8 cellular contexts compared by ENCODE assay signal in genomic region chr13:40221460-40222201, GRCh38.
A peak's percentile ranks its signal among the peaks of the same experiment; 100 is the strongest.
DNase-seq lines count a peak whose midpoint lies in the region; ATAC-seq and TF ChIP-seq lines count a peak whose summit lies in the region.

No MANE protein-coding gene starts in this region.

- intact Hi-C loops in psoas muscle (cut with DNase I) = loop anchor here in 1 of 2 donors (10.0 kb wide), 1 partner anchor 147 kb away; no protein-coding TSS in a partner anchor

- no peaks in the 10 kb centered on the region for H3K27me3 ChIP-seq in psoas muscle (ENCODE audit: insufficient read depth in 3 of 3, low read length in 2 of 3)

- POLR2A ChIA-PET in RWPE1 (lab: Yijun Ruan, JAX; ENCODE audit: low non-redundant PET) = no interaction called here

- peaks cover 17% of the 10 kb centered on the region for H3K4me1 ChIP-seq in psoas muscle

- no peaks in the 10 kb centered on the region for H3K36me3 ChIP-seq in psoas muscle (ENCODE audit: insufficient read depth in 1 of 2, low read depth in 1 of 2)

- 55 to 69% (median 57%) methylated on average over 10 of the region's 10 CpGs for WGBS in psoas muscle, 3 donors

- H3K4me3 ChIP-seq in fibroblast of mammary gland (ENCODE audit: control insufficient read depth, low read depth, low read length) (no peak overlapping the region), psoas muscle (no peak overlapping the region)

- ATAC-seq in psoas muscle (peak; percentile 54 to 93 (median 92)), HG02840 (IDR thresholded peaks at IDR 0.05; ENCODE audit: low FRiP score, unreplicated experiment) (no peak), GM21737 (IDR thresholded peaks at IDR 0.05; ENCODE audit: unreplicated experiment) (no peak)

- CTCF ChIA-PET in RWPE1 (lab: Yijun Ruan, JAX) = interaction anchor here (0.6 kb wide), 1 partner anchor 287 kb away, joined by 4 read pairs; no protein-coding TSS in a partner anchor

- TF ChIP-seq CTCF in fibroblast of mammary gland (conservative IDR thresholded peaks at IDR 0.05; ENCODE audit: control insufficient read depth, insufficient read depth, low read depth, low read length) (no peak), psoas muscle (IDR thresholded peaks at IDR 0.05) (no peak), RWPE1 (conservative IDR thresholded peaks at IDR 0.05; ENCODE audit: low read depth) (no peak)

- H3K9me3 ChIP-seq in psoas muscle = no peaks in the 10 kb centered on the region

- H3K27ac ChIP-seq in psoas muscle (no peak overlapping the region), RWPE1 (no peak overlapping the region)

- peak; percentile 73 for DNase-seq in EH (ENCODE audit: low read depth)
- DNase-seq in T-helper 9 cell = peak; percentile 11
- peak; percentile 92 for DNase-seq in fibroblast of mammary gland (ENCODE audit: low read depth)
- no peak for DNase-seq in psoas muscle
- DNase-seq in RWPE1 (ENCODE audit: low spot score) = no peak
- no peak for DNase-seq in NCI-H446 (lab: John Stamatoyannopoulos, UW)

Comparison
In these comparisons a context has a peak if more than half of its experiments do, and no peak if none do; other contexts are left out.
1. DNase-seq: peak in EH (single experiment), T-helper 9 cell (single experiment) and fibroblast of mammary gland (single experiment); none in psoas muscle (0 of 2), RWPE1 (single experiment) and NCI-H446 (0 of 2).
2. ATAC-seq: peak in psoas muscle (4 of 4); none in HG02840 (single experiment) and GM21737 (single experiment).